ENCODE assay signal across 8 cellular contexts in the genomic region with DNA sequence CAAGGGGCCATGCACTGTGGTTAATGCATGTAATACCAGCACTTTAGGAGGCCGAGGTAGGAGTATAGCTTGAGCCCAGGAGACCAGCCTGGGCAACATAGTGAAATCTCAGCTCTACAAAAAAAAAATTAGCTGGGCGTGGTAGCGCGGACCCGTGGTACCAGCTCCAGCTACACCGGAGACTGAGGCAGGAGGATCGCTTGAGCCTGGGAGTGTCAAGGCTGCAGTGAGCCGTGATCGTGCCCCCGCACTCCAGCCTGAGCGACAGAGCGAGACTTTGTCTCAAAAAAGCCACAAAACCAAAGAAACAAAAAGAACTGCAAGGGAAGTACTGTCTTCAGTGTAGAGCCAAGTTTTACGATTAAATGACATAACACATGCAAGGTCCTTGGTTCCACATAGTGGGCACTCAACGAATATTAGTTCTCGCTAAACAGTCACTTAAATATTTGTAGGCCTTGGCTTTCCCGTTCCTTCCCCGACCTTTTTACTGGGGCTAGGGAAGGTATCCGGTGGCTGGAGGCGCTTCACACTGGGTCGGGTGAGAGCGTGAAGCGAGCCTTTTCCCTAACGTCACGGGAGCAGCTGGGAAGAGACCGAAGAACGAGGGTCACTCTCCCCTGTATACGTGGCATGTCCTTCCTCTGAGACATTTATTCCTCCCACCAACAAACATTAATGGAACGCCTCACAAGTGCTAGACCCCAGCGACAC. TPM values are rescaled to one million over a fixed set of nuclear protein-coding genes. Genes with fewer than 3 reads are reported as not detected.
A peak's percentile ranks its signal among the peaks of the same experiment; 100 is the strongest.
DNase-seq lines count a peak whose midpoint lies in the region; ATAC-seq and TF ChIP-seq lines count a peak whose summit lies in the region.

No MANE protein-coding gene starts in this region.

- DNase-seq in GM06990 (ENCODE audit: extremely low read depth, insufficient read length) (no peak), HuH-7.5 (ENCODE audit: low spot score) (peak; percentile 31), heart right ventricle (no peak), gastrocnemius medialis (peak in 1 of 2 donors; percentile 30), RPMI8226 (no peak)
- no peak for DNase-seq in activated T-helper 1 cell treated with anti-CD3 and anti-CD28 coated beads, Interleukin-12 subunit alpha, Interleukin-12 subunit beta, Interleukin-2, Interleukin-4 antibody, amounts not matched to agents 30 ng/mL and 10 ng/mL and 1 ng/mL, durations not matched to agents 14 hours and 24 hours and 36 hours (ENCODE audit: low spot score)

- H3K36me3 ChIP-seq in GM06990 (ENCODE audit: control insufficient read depth, insufficient read depth, low read length), result peaks cover 2% of the 10 kb centered on the region; the same call in 1 of the 2 replicates
- no peaks in the 10 kb centered on the region for H3K36me3 ChIP-seq in heart right ventricle
- H3K36me3 ChIP-seq in gastrocnemius medialis, result no peaks in the 10 kb centered on the region

- peak overlapping the region; percentile 98 for H3K27ac Mint-ChIP-seq in activated T-helper 1 cell treated with anti-CD3 and anti-CD28 coated beads, Interleukin-12 subunit alpha, Interleukin-12 subunit beta, Interleukin-2, Interleukin-4 antibody, amounts not matched to agents 30 ng/mL and 10 ng/mL and 1 ng/mL, durations not matched to agents 14 hours and 24 hours and 36 hours

- TF ChIP-seq CTCF in GM06990 (IDR thresholded peaks at IDR 0.05; ENCODE audit: insufficient read depth, low read length, poor library complexity, severe bottlenecking) (no peak), heart right ventricle (IDR thresholded peaks at IDR 0.05) (no peak), gastrocnemius medialis (IDR thresholded peaks at IDR 0.05 in 4 of 5, conservative IDR thresholded peaks at IDR 0.05 in 1 of 5) (no peak)

- peaks cover 26% of the 10 kb centered on the region for H3K36me3 Mint-ChIP-seq in activated T-helper 1 cell treated with anti-CD3 and anti-CD28 coated beads, Interleukin-12 subunit alpha, Interleukin-12 subunit beta, Interleukin-2, Interleukin-4 antibody, amounts not matched to agents 30 ng/mL and 10 ng/mL and 1 ng/mL, durations not matched to agents 14 hours and 24 hours and 36 hours (ENCODE audit: low read depth)

- H3K27me3 ChIP-seq in GM06990 (replicated peaks; ENCODE audit: control insufficient read depth, insufficient read depth, low read length), result no peaks in the 10 kb centered on the region
- H3K27me3 ChIP-seq in heart right ventricle, result peaks cover 0 to 3% (median 0%) of the 10 kb centered on the region in 7 donors
- no peaks in the 10 kb centered on the region for H3K27me3 ChIP-seq in gastrocnemius medialis

- peak overlapping the region; percentile 85 for H3K4me3 ChIP-seq in GM06990 (replicated peaks; ENCODE audit: low read depth, low read length)
- peak overlapping the region; percentile 11 to 92 (median 80) for H3K4me3 ChIP-seq in heart right ventricle
- peak overlapping the region; percentile 60 to 90 (median 84) for H3K4me3 ChIP-seq in gastrocnemius medialis

- H3K9me3 ChIP-seq in heart right ventricle (no peaks in the 10 kb centered on the region), gastrocnemius medialis (no peaks in the 10 kb centered on the region)

- peak; percentile 1 to 49 (median 26) for ATAC-seq in heart right ventricle
- peak in 1 of 2 donors; percentile 50 for ATAC-seq in gastrocnemius medialis
- no peak for ATAC-seq in GM21528 (IDR thresholded peaks at IDR 0.05; ENCODE audit: low FRiP score, unreplicated experiment)
- no peak for ATAC-seq in GM19463 (IDR thresholded peaks at IDR 0.05; ENCODE audit: unreplicated experiment)

- peaks cover 6% of the 10 kb centered on the region for H3K27me3 Mint-ChIP-seq in activated T-helper 1 cell treated with anti-CD3 and anti-CD28 coated beads, Interleukin-12 subunit alpha, Interleukin-12 subunit beta, Interleukin-2, Interleukin-4 antibody, amounts not matched to agents 30 ng/mL and 10 ng/mL and 1 ng/mL, durations not matched to agents 14 hours and 24 hours and 36 hours (ENCODE audit: insufficient read depth)

- H3K4me3 Mint-ChIP-seq in activated T-helper 1 cell treated with anti-CD3 and anti-CD28 coated beads, Interleukin-12 subunit alpha, Interleukin-12 subunit beta, Interleukin-2, Interleukin-4 antibody, amounts not matched to agents 30 ng/mL and 10 ng/mL and 1 ng/mL, durations not matched to agents 14 hours and 24 hours and 36 hours, result peak overlapping the region; percentile 100

- TF ChIP-seq POLR2A in gastrocnemius medialis (IDR thresholded peaks at IDR 0.05), result no peak

- H3K27ac ChIP-seq in heart right ventricle (peak overlapping the region; percentile 85 to 99 (median 94)), gastrocnemius medialis (peak overlapping the region; percentile 92 to 99 (median 93))

- intact Hi-C loops in activated T-helper 1 cell treated with anti-CD3 and anti-CD28 coated beads, Interleukin-12 subunit alpha, Interleukin-12 subunit beta, Interleukin-2, Interleukin-4 antibody, amounts not matched to agents 30 ng/mL and 10 ng/mL and 1 ng/mL, durations not matched to agents 14 hours and 24 hours and 36 hours (cut with micrococcal nuclease), result loop anchor here (1.0 to 10.0 kb wide), 7 partner anchors 66 to 884 kb away; a partner anchor contains a TSS
- intact Hi-C loops in heart right ventricle (cut with DNase I), result loop anchor here in 8 of 10 donors (2.0 to 5.0 kb wide), 3 partner anchors 62 to 64 kb away; a partner anchor contains a TSS
- intact Hi-C loops in gastrocnemius medialis (cut with DNase I; ENCODE audit: low total_unique reads), result loop anchor here (1.0 to 2.0 kb wide), 2 partner anchors 63 to 258 kb away; a partner anchor contains a TSS

- H3K4me1 ChIP-seq in heart right ventricle, result peaks cover 0 to 44% (median 37%) of the 10 kb centered on the region in 9 donors
- H3K4me1 ChIP-seq in gastrocnemius medialis, result peaks cover 23 to 29% of the 10 kb centered on the region in 2 donors

- in situ Hi-C loops in gastrocnemius medialis (cut with MboI; ENCODE audit: low sequenced_read_pairs in 4 of 4), result loop anchor here in 1 of 4 donors (25.0 kb wide), 1 partner anchor 264 kb away; a partner anchor contains a TSS

- peaks cover 45% of the 10 kb centered on the region for H3K4me1 Mint-ChIP-seq in activated T-helper 1 cell treated with anti-CD3 and anti-CD28 coated beads, Interleukin-12 subunit alpha, Interleukin-12 subunit beta, Interleukin-2, Interleukin-4 antibody, amounts not matched to agents 30 ng/mL and 10 ng/mL and 1 ng/mL, durations not matched to agents 14 hours and 24 hours and 36 hours (ENCODE audit: low read depth)

- no peaks in the 10 kb centered on the region for H3K9me3 Mint-ChIP-seq in activated T-helper 1 cell treated with anti-CD3 and anti-CD28 coated beads, Interleukin-12 subunit alpha, Interleukin-12 subunit beta, Interleukin-2, Interleukin-4 antibody, amounts not matched to agents 30 ng/mL and 10 ng/mL and 1 ng/mL, durations not matched to agents 14 hours and 24 hours and 36 hours

- WGBS in heart right ventricle, 2 donors, result 43 to 47% methylated on average over 29 of the region's 29 CpGs

RNA-seq across cellular contexts. Expression of a gene that starts 1.0 kb away (rescaled TPM):
- 281 and 292 TPM in 2 replicates for total RNA-seq in activated T-helper 1 cell treated with anti-CD3 and anti-CD28 coated beads, Interleukin-12 subunit alpha, Interleukin-12 subunit beta, Interleukin-2, Interleukin-4 antibody, amounts not matched to agents 30 ng/mL and 10 ng/mL and 1 ng/mL, durations not matched to agents 14 hours and 24 hours and 36 hours
- 100 to 1,000 TPM in 1 of 10 donors, 10 to 100 TPM in 9; 66.8 to 104 (median 80.8) TPM for total RNA-seq in heart right ventricle
- 100 to 1,000 TPM in 1 of 2 donors, 10 to 100 TPM in 1; 39.9 to 107 TPM for polyA plus RNA-seq in heart right ventricle
- total RNA-seq in gastrocnemius medialis, result 10 to 100 TPM; 30.4 to 73.0 (median 50.3) TPM

RNA-seq across cellular contexts. Expression of a gene that starts 33.1 kb away (rescaled TPM):
- not detected in 2 replicates for total RNA-seq in activated T-helper 1 cell treated with anti-CD3 and anti-CD28 coated beads, Interleukin-12 subunit alpha, Interleukin-12 subunit beta, Interleukin-2, Interleukin-4 antibody, amounts not matched to agents 30 ng/mL and 10 ng/mL and 1 ng/mL, durations not matched to agents 14 hours and 24 hours and 36 hours
- total RNA-seq in heart right ventricle, result not detected
- polyA plus RNA-seq in heart right ventricle, result not detected
- not detected for total RNA-seq in gastrocnemius medialis

RNA-seq across cellular contexts. Expression of a gene that starts 57.5 kb away (rescaled TPM):
- total RNA-seq in activated T-helper 1 cell treated with anti-CD3 and anti-CD28 coated beads, Interleukin-12 subunit alpha, Interleukin-12 subunit beta, Interleukin-2, Interleukin-4 antibody, amounts not matched to agents 30 ng/mL and 10 ng/mL and 1 ng/mL, durations not matched to agents 14 hours and 24 hours and 36 hours, result 0.93 and 1.4 TPM in 2 replicates
- total RNA-seq in heart right ventricle (under 1 TPM in 2 of 10 donors, not detected in 8; 0.71 to 0.79 TPM), gastrocnemius medialis (1 to 10 TPM in 2 of 4 donors, not detected in 2; 1.9 to 2.5 TPM)
- polyA plus RNA-seq in heart right ventricle, result under 1 TPM; 0.13 to 0.88 TPM

Comparison
In these comparisons a context has a peak if more than half of its experiments do, and no peak if none do; other contexts are left out.
1. ATAC-seq: peak in heart right ventricle (8 of 8); none in GM21528 (single experiment) and GM19463 (single experiment).
2. Peak in every context shown above with its lines, with median percentiles within 50 percentile points of each other: H3K4me3 ChIP-seq.